Comparison of ENCODE assay signal across 32 cellular contexts in genomic region chr22:23652711-23653110, GRCh38. TPM values are rescaled to one million over a fixed set of nuclear protein-coding genes. Genes with fewer than 3 reads are reported as not detected.
"Had no signal": no experiment of that assay in that cellular context is flagged by ENCODE, and none has a peak within 500 bp of the region (broad histone marks: within the 10 kb centered on the region; RNA-seq: fewer than 3 reads in every experiment).

No MANE protein-coding gene starts in this region.

- H3K4me2 ChIP-seq: smooth muscle cell had no signal

- H3K27ac ChIP-seq: neutrophil, pancreas, psoas muscle, right lobe of liver, skin epidermis, suprapubic skin, testis, tibial artery, transverse colon, upper lobe of left lung, uterus had no signal

- ATAC-seq: naive thymus-derived CD8-positive, alpha-beta T cell; natural killer cell treated with Interleukin-12 subunit alpha and Interleukin-12 subunit beta and Interleukin-15 and Interleukin-18, amount 100 ng/mL, for 72 hours; pancreas; psoas muscle; right cardiac atrium; right lobe of liver; stimulated activated memory B cell treated with anti-CD40 and anti-IgM and Interleukin-4, amounts not matched to agents 10 μg/mL and 1 μg/mL and 100 μg/mL, for 72 hours; stimulated activated naive CD8-positive, alpha-beta T cell treated with anti-CD3 and anti-CD28 coated beads, Interleukin-15, amount 100 ng/mL, for 72 hours; stimulated activated naive CD8-positive, alpha-beta T cell treated with anti-CD3 and anti-CD28 coated beads, Interleukin-15, Interleukin-2, amounts not matched to agents 100 U/mL and 50 U/mL, for 24 hours had no signal

- H3K36me3 ChIP-seq: pancreas, right lobe of liver, transverse colon, uterus had no signal

- H3K9me3 Mint-ChIP-seq: naive B cell; naive thymus-derived CD8-positive, alpha-beta T cell; natural killer cell treated with Interleukin-12 subunit alpha and Interleukin-12 subunit beta and Interleukin-15 and Interleukin-18, amount 100 ng/mL, for 72 hours; nephron progenitor cell; neural crest cell; stimulated activated memory B cell treated with anti-CD40 and anti-IgM and Interleukin-4, amounts not matched to agents 10 μg/mL and 1 μg/mL and 100 μg/mL, for 72 hours; stimulated activated naive CD8-positive, alpha-beta T cell treated with anti-CD3 and anti-CD28 coated beads, Interleukin-15, amount 100 ng/mL, for 72 hours had no signal

- H3K4me1 ChIP-seq: pancreas, psoas muscle, right lobe of liver, suprapubic skin, testis, tibial artery, transverse colon, upper lobe of left lung, uterus had no signal

- DNase-seq: naive B cell; naive thymus-derived CD8-positive, alpha-beta T cell; nephron progenitor cell; nucleus accumbens; psoas muscle; right cardiac atrium; stimulated activated CD4-positive, alpha-beta T cell treated with anti-CD3 and anti-CD28 coated beads, Interleukin-15, amount 100 ng/mL, for 24 hours; stimulated activated CD4-positive, alpha-beta T cell treated with anti-CD3 and anti-CD28 coated beads, Interleukin-2, amount 100 ng/mL, for 24 hours; stimulated activated CD4-positive, alpha-beta T cell treated with anti-CD3 and anti-CD28 coated beads, Interleukin-2, amount 100 ng/mL, for 48 hours; stimulated activated CD4-positive, alpha-beta T cell treated with anti-CD3 and anti-CD28 coated beads, Interleukin-4, amount 100 ng/mL, for 24 hours; stimulated activated naive CD4-positive, alpha-beta T cell; stimulated activated naive CD8-positive, alpha-beta T cell treated with anti-CD3 and anti-CD28 coated beads, Interleukin-15, amount 100 ng/mL, for 72 hours; stimulated activated naive CD8-positive, alpha-beta T cell treated with anti-CD3 and anti-CD28 coated beads, Interleukin-15, Interleukin-2, amounts not matched to agents 100 U/mL and 50 U/mL, for 24 hours; substantia nigra; testis; tibial artery; transverse colon; upper lobe of left lung; uterus had no signal

- H3K4me3 ChIP-seq: pancreas, psoas muscle, right lobe of liver, skin epidermis, smooth muscle cell, suprapubic skin, testis, tibial artery, transverse colon, upper lobe of left lung, uterus had no signal

- H3K4me3 Mint-ChIP-seq: naive B cell; naive thymus-derived CD8-positive, alpha-beta T cell; natural killer cell treated with Interleukin-12 subunit alpha and Interleukin-12 subunit beta and Interleukin-15 and Interleukin-18, amount 100 ng/mL, for 72 hours; nephron progenitor cell; neural crest cell; stimulated activated memory B cell treated with anti-CD40 and anti-IgM and Interleukin-4, amounts not matched to agents 10 μg/mL and 1 μg/mL and 100 μg/mL, for 72 hours; stimulated activated naive CD8-positive, alpha-beta T cell treated with anti-CD3 and anti-CD28 coated beads, Interleukin-15, amount 100 ng/mL, for 72 hours had no signal

- H3K27ac Mint-ChIP-seq: natural killer cell treated with Interleukin-12 subunit alpha and Interleukin-12 subunit beta and Interleukin-15 and Interleukin-18, amount 100 ng/mL, for 72 hours; nephron progenitor cell; progenitor cell of endocrine pancreas; stimulated activated memory B cell treated with anti-CD40 and anti-IgM and Interleukin-4, amounts not matched to agents 10 μg/mL and 1 μg/mL and 100 μg/mL, for 72 hours; stimulated activated naive CD8-positive, alpha-beta T cell treated with anti-CD3 and anti-CD28 coated beads, Interleukin-15, amount 100 ng/mL, for 72 hours had no signal

- H3K4me1 Mint-ChIP-seq: neural crest cell; stimulated activated memory B cell treated with anti-CD40 and anti-IgM and Interleukin-4, amounts not matched to agents 10 μg/mL and 1 μg/mL and 100 μg/mL, for 72 hours; stimulated activated naive CD8-positive, alpha-beta T cell treated with anti-CD3 and anti-CD28 coated beads, Interleukin-15, amount 100 ng/mL, for 72 hours had no signal

- H3K36me3 Mint-ChIP-seq: natural killer cell treated with Interleukin-12 subunit alpha and Interleukin-12 subunit beta and Interleukin-15 and Interleukin-18, amount 100 ng/mL, for 72 hours had no signal

- H3K27me3 ChIP-seq: neutrophil, pancreas, right lobe of liver, suprapubic skin, testis, tibial artery, transverse colon, upper lobe of left lung, uterus had no signal

- H3K9me3 ChIP-seq: neutrophil, pancreas, psoas muscle, right lobe of liver, suprapubic skin, testis, tibial artery, transverse colon, upper lobe of left lung, uterus had no signal

RNA-seq across cellular contexts. Expression of gene DRICH1, which starts 20.6 kb away (rescaled TPM):
- total RNA-seq: neural crest cell, smooth muscle cell had no signal
- polyA plus RNA-seq: naive thymus-derived CD8-positive, alpha-beta T cell; smooth muscle cell had no signal

RNA-seq across cellular contexts. Expression of gene RGL4, which starts 38.1 kb away (rescaled TPM):
- total RNA-seq: neural crest cell, osteocyte, renal cortical epithelial cell, right cardiac atrium, right lobe of liver, smooth muscle cell, suprapubic skin, ureter had no signal
